In the genomic region with DNA sequence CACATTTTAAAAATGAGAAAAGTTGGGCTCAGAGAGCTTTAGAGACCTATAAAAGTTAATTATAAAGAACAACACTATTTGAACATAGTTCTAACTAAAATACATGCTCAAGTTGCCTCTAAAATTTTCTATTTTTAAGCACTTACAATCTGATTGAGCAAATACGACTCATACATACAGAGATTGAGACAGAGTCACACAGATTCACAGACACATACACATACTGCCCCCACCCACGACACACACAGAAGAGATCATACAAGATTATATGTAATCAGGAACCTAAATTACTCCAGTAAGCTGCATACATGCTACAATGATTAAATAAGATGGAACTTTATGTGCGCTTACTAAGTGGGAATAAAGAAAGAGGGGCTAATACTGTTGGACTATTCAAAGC, we compare ENCODE assay signal across 22 cellular contexts. TPM values are rescaled to one million over a fixed set of nuclear protein-coding genes. Genes with fewer than 3 reads are reported as not detected.
DNase-seq lines count a peak whose midpoint lies in the region; ATAC-seq, FAIRE-seq and TF ChIP-seq lines count a peak whose summit lies in the region.
"Had no signal": no experiment of that assay in that cellular context is flagged by ENCODE, and none has a peak within 500 bp of the region (broad histone marks: within the 10 kb centered on the region; RNA-seq: fewer than 3 reads in every experiment).

No MANE protein-coding gene starts in this region.

- H3F3A ChIP-seq in smooth muscle cell (ENCODE audit: low read depth): peaks cover 7% of the 10 kb centered on the region

- H3K9me3 ChIP-seq in astrocyte (ENCODE audit: insufficient read depth, low read depth, low read length) (no peaks in the 10 kb centered on the region), smooth muscle cell (replicated peaks; ENCODE audit: low read depth) (no peaks in the 10 kb centered on the region)
- H3K9me3 ChIP-seq: BLaER1, lower lobe of right lung, pancreas had no signal

- H4K20me1 ChIP-seq in astrocyte (ENCODE audit: insufficient read depth, low read length): no peaks in the 10 kb centered on the region
- H4K20me1 ChIP-seq in smooth muscle cell (ENCODE audit: low read depth): no peaks in the 10 kb centered on the region
- H4K20me1 ChIP-seq: BLaER1 had no signal

- H3K27ac ChIP-seq in astrocyte (ENCODE audit: low read depth, low read length) (peak overlapping the region; percentile 85), smooth muscle cell (ENCODE audit: low read depth) (peak overlapping the region; percentile 90)
- H3K27ac ChIP-seq: BLaER1, lower lobe of right lung, pancreas, VCaP had no signal

- H3K79me2 ChIP-seq in astrocyte (ENCODE audit: insufficient read depth, low read length): no peaks in the 10 kb centered on the region
- H3K79me2 ChIP-seq in smooth muscle cell (ENCODE audit: low read depth): no peaks in the 10 kb centered on the region

- H3K4me3 Mint-ChIP-seq in HFFc6: peak overlapping the region; percentile 81
- H3K4me3 Mint-ChIP-seq in astrocyte (ENCODE audit: unreplicated experiment): no peak overlapping the region
- H3K4me3 Mint-ChIP-seq in activated naive CD4-positive, alpha-beta T cell treated with anti-CD3 and anti-CD28 coated beads for 36 hours: no peak overlapping the region
- H3K4me3 Mint-ChIP-seq: activated naive CD4-positive, alpha-beta T cell treated with anti-CD3 and anti-CD28 coated beads, Interleukin-2, amount 10 ng/mL, durations not matched to agents 7 days and 5 days; naive B cell had no signal

- peak; percentile 62 for FAIRE-seq in astrocyte (lab: Jason Lieb, UNC)
- FAIRE-seq: GM12892, HTR-8/SVneo, pancreas, small intestine had no signal

- H3K4me3 ChIP-seq in astrocyte (ENCODE audit: insufficient read depth, low read depth, low read length) (no peak overlapping the region), smooth muscle cell (no peak overlapping the region)
- H3K4me3 ChIP-seq: BLaER1, lower lobe of right lung, pancreas had no signal

- H3K27me3 Mint-ChIP-seq in HFFc6 (ENCODE audit: insufficient read depth) (no peaks in the 10 kb centered on the region), astrocyte (ENCODE audit: low read depth, unreplicated experiment) (no peaks in the 10 kb centered on the region)
- peaks cover 2% of the 10 kb centered on the region for H3K27me3 Mint-ChIP-seq in activated naive CD4-positive, alpha-beta T cell treated with anti-CD3 and anti-CD28 coated beads for 36 hours (ENCODE audit: low read depth)
- H3K27me3 Mint-ChIP-seq: activated naive CD4-positive, alpha-beta T cell treated with anti-CD3 and anti-CD28 coated beads, Interleukin-2, amount 10 ng/mL, durations not matched to agents 7 days and 5 days had no signal

- H3K9ac ChIP-seq in astrocyte (ENCODE audit: low read length) (no peak overlapping the region), smooth muscle cell (ENCODE audit: low read depth) (no peak overlapping the region)
- H3K9ac ChIP-seq: BLaER1 had no signal

- TF ChIP-seq CTCF in HFFc6 (IDR thresholded peaks at IDR 0.05) (no peak), astrocyte (IDR thresholded peaks at IDR 0.05; ENCODE audit: insufficient read depth, low read depth, low read length) (no peak), smooth muscle cell (IDR thresholded peaks at IDR 0.05; ENCODE audit: borderline replicate concordance, insufficient read depth, poor library complexity, severe bottlenecking) (no peak)

- H3K27ac Mint-ChIP-seq in HFFc6 (peak overlapping the region; percentile 89), astrocyte (ENCODE audit: unreplicated experiment) (peak overlapping the region; percentile 76)
- H3K27ac Mint-ChIP-seq in activated naive CD4-positive, alpha-beta T cell treated with anti-CD3 and anti-CD28 coated beads for 36 hours: no peak overlapping the region
- H3K27ac Mint-ChIP-seq: activated naive CD4-positive, alpha-beta T cell treated with anti-CD3 and anti-CD28 coated beads, Interleukin-2, amount 10 ng/mL, durations not matched to agents 7 days and 5 days; naive B cell had no signal

- H3K4me1 ChIP-seq in astrocyte (ENCODE audit: insufficient read depth, low read length): peaks cover 18% of the 10 kb centered on the region
- H3K4me1 ChIP-seq in smooth muscle cell (ENCODE audit: low read depth): peaks cover 11% of the 10 kb centered on the region
- H3K4me1 ChIP-seq: BLaER1, lower lobe of right lung, pancreas had no signal

- H3K4me2 ChIP-seq in astrocyte (ENCODE audit: low read length) (peak overlapping the region; percentile 2), smooth muscle cell (peak overlapping the region; percentile 55)
- H3K4me2 ChIP-seq: BLaER1 had no signal

- 65% methylated on average over 3 of the region's 3 CpGs for WGBS in smooth muscle cell (ENCODE audit: low lambda C conversion rate)

- H3K36me3 ChIP-seq in astrocyte (ENCODE audit: insufficient read depth, low read length) (no peaks in the 10 kb centered on the region), smooth muscle cell (ENCODE audit: low read depth) (no peaks in the 10 kb centered on the region)
- H3K36me3 ChIP-seq: BLaER1, lower lobe of right lung, pancreas had no signal

- H3K27me3 ChIP-seq in astrocyte (ENCODE audit: insufficient read depth, low read length): no peaks in the 10 kb centered on the region
- no peaks in the 10 kb centered on the region for H3K27me3 ChIP-seq in smooth muscle cell (ENCODE audit: low read depth)
- H3K27me3 ChIP-seq: BLaER1, pancreas had no signal

- H3K36me3 Mint-ChIP-seq in HFFc6 (ENCODE audit: low read depth): no peaks in the 10 kb centered on the region
- no peaks in the 10 kb centered on the region for H3K36me3 Mint-ChIP-seq in astrocyte (ENCODE audit: low read depth, unreplicated experiment)
- no peaks in the 10 kb centered on the region for H3K36me3 Mint-ChIP-seq in activated naive CD4-positive, alpha-beta T cell treated with anti-CD3 and anti-CD28 coated beads for 36 hours (ENCODE audit: low read depth)
- H3K36me3 Mint-ChIP-seq: activated naive CD4-positive, alpha-beta T cell treated with anti-CD3 and anti-CD28 coated beads, Interleukin-2, amount 10 ng/mL, durations not matched to agents 7 days and 5 days; naive B cell had no signal

- H3K4me1 Mint-ChIP-seq in HFFc6 (ENCODE audit: low read depth) (peaks cover 69% of the 10 kb centered on the region), astrocyte (ENCODE audit: low read depth, unreplicated experiment) (peaks cover 33% of the 10 kb centered on the region)
- H3K4me1 Mint-ChIP-seq in activated naive CD4-positive, alpha-beta T cell treated with anti-CD3 and anti-CD28 coated beads for 36 hours (ENCODE audit: low read depth): no peaks in the 10 kb centered on the region
- H3K4me1 Mint-ChIP-seq: activated naive CD4-positive, alpha-beta T cell treated with anti-CD3 and anti-CD28 coated beads, Interleukin-2, amount 10 ng/mL, durations not matched to agents 7 days and 5 days; naive B cell had no signal

- no peak for DNase-seq in HFFc6
- DNase-seq in astrocyte (ENCODE audit: low read depth): peak; percentile 26
- DNase-seq in iris pigment epithelial cell (ENCODE audit: low read depth): peak; percentile 57
- DNase-seq in smooth muscle cell (lab: John Stamatoyannopoulos, UW; ENCODE audit: unreplicated experiment): no peak
- no peak for DNase-seq in NCI-H2029 (lab: John Stamatoyannopoulos, UW)
- no peak for DNase-seq in activated naive CD4-positive, alpha-beta T cell treated with anti-CD3 and anti-CD28 coated beads for 36 hours
- DNase-seq: activated CD4-positive, alpha-beta T cell treated with anti-CD3 and anti-CD28 coated beads, Interleukin-2, amount 50 U/mL, for 48 hours; activated naive CD4-positive, alpha-beta T cell treated with anti-CD3 and anti-CD28 coated beads, Interleukin-2, amount 10 ng/mL, durations not matched to agents 7 days and 5 days; DMS 273 treated with DMSO at 0.1 percent for 48 hours; lower lobe of right lung; naive B cell; NCI-H1694; NCI-H226; NK-92 treated with Interleukin-12 subunit alpha and Interleukin-12 subunit beta, amount 100 ng/mL, for 24 hours; pancreas; small intestine had no signal

- no peaks in the 10 kb centered on the region for H3K9me3 Mint-ChIP-seq in HFFc6
- H3K9me3 Mint-ChIP-seq in astrocyte (ENCODE audit: unreplicated experiment): no peaks in the 10 kb centered on the region
- H3K9me3 Mint-ChIP-seq in activated naive CD4-positive, alpha-beta T cell treated with anti-CD3 and anti-CD28 coated beads for 36 hours: no peaks in the 10 kb centered on the region
- H3K9me3 Mint-ChIP-seq: activated naive CD4-positive, alpha-beta T cell treated with anti-CD3 and anti-CD28 coated beads, Interleukin-2, amount 10 ng/mL, durations not matched to agents 7 days and 5 days; naive B cell had no signal

- no peak for ATAC-seq in HG03354 (IDR thresholded peaks at IDR 0.05; ENCODE audit: poor library complexity, severe bottlenecking, unreplicated experiment)
- ATAC-seq: lower lobe of right lung, pancreas had no signal

- H2AFZ ChIP-seq in astrocyte (ENCODE audit: low read depth, low read length) (peak overlapping the region; percentile 21), smooth muscle cell (ENCODE audit: low read depth) (peak overlapping the region; percentile 15)

- CTCF ChIA-PET in activated naive CD4-positive, alpha-beta T cell treated with anti-CD3 and anti-CD28 coated beads for 36 hours (lab: Charles Lee): no interaction called here

- intact Hi-C loops in activated naive CD4-positive, alpha-beta T cell treated with anti-CD3 and anti-CD28 coated beads for 36 hours (cut with micrococcal nuclease): no loop called here

RNA-seq across cellular contexts. Expression of a gene that starts 2.7 kb away (rescaled TPM):
- total RNA-seq in HFFc6 (2021; fragmentation: NEBNext Ultra II Directional; extraction: Animal tissue kit (Norgen Biotek cat#: 25700)): under 1 TPM in 3 of 6 experiments, not detected in 3; 0.14 to 0.21 (median 0.17) TPM
- total RNA-seq in astrocyte (0.43 and 0.65 TPM in 2 replicates), smooth muscle cell (0.18 TPM in 1 of 2 replicates, not detected in the other)
- polyA plus RNA-seq in smooth muscle cell: not detected in 2 replicates
- total RNA-seq in activated naive CD4-positive, alpha-beta T cell treated with anti-CD3 and anti-CD28 coated beads for 36 hours: not detected
- total RNA-seq: glomerular endothelial cell, lower lobe of right lung, pancreas had no signal

RNA-seq across cellular contexts. Expression of a gene that starts 48.0 kb away (rescaled TPM):
- total RNA-seq in HFFc6 (2021; fragmentation: NEBNext Ultra II Directional; extraction: Animal tissue kit (Norgen Biotek cat#: 25700)): 100 to 1,000 TPM; 163 to 250 (median 180) TPM
- total RNA-seq in astrocyte: 207 and 225 TPM in 2 replicates
- 195 and 237 TPM in 2 replicates for total RNA-seq in smooth muscle cell
- polyA plus RNA-seq in smooth muscle cell: 101 and 116 TPM in 2 replicates
- 100 to 1,000 TPM; 140 to 154 TPM for total RNA-seq in activated naive CD4-positive, alpha-beta T cell treated with anti-CD3 and anti-CD28 coated beads for 36 hours

Comparison
In these comparisons a context has a peak if more than half of its experiments do, and no peak if none do; other contexts are left out.
1. DNase-seq: peak in astrocyte (single experiment) and iris pigment epithelial cell (single experiment); none in HFFc6 (single experiment), smooth muscle cell (single experiment), NCI-H2029 (single experiment) and activated naive CD4-positive, alpha-beta T cell treated with anti-CD3 and anti-CD28 coated beads for 36 hours (single experiment).